ENCODE assay signal across 8 cellular contexts in genomic region chr10:112115781-112116385, GRCh38.
DNase-seq lines count a peak whose midpoint lies in the region; ATAC-seq and TF ChIP-seq lines count a peak whose summit lies in the region.

No MANE protein-coding gene starts in this region.

- H3K4me3 ChIP-seq in astrocyte of the spinal cord (ENCODE audit: low read depth, low read length): no peak overlapping the region
- H3K4me3 ChIP-seq in right lobe of liver: no peak overlapping the region
- H3K4me3 ChIP-seq in testis: no peak overlapping the region

- no peak for TF ChIP-seq POLR2A in right lobe of liver (IDR thresholded peaks at IDR 0.05)
- no peak for TF ChIP-seq POLR2A in testis (IDR thresholded peaks at IDR 0.05)

- H3K9me3 ChIP-seq in right lobe of liver (no peaks in the 10 kb centered on the region), testis (no peaks in the 10 kb centered on the region)

- TF ChIP-seq CTCF in astrocyte of the spinal cord (IDR thresholded peaks at IDR 0.05; ENCODE audit: low read depth, low read length) (peak; percentile 61), right lobe of liver (IDR thresholded peaks at IDR 0.05) (peak; percentile 68 to 85 (median 82)), testis (IDR thresholded peaks at IDR 0.05) (peak in 2 of 3 experiments; percentile 34 to 67)

- intact Hi-C loops in right lobe of liver (cut with DNase I): no loop called here
- intact Hi-C loops in testis (cut with DNase I; ENCODE audit: low total_unique reads): no loop called here

- ATAC-seq in GM19372 (IDR thresholded peaks at IDR 0.05; ENCODE audit: low read depth, unreplicated experiment) (peak; percentile 96), HG03520 (IDR thresholded peaks at IDR 0.05; ENCODE audit: unreplicated experiment) (peak; percentile 89), right lobe of liver (peak; percentile 93 to 95 (median 94))

- no peaks in the 10 kb centered on the region for H3K36me3 ChIP-seq in right lobe of liver
- H3K36me3 ChIP-seq in testis (ENCODE audit: low read depth, missing control alignments): no peaks in the 10 kb centered on the region

- H3K27ac ChIP-seq in right lobe of liver (no peak overlapping the region), testis (no peak overlapping the region)

- no peaks in the 10 kb centered on the region for H3K4me1 ChIP-seq in right lobe of liver
- H3K4me1 ChIP-seq in testis: no peaks in the 10 kb centered on the region

- DNase-seq in DMS153 treated with DMSO at 0.1 percent for 48 hours (lab: John Stamatoyannopoulos, UW; ENCODE audit: unreplicated experiment): peak; percentile 3
- DNase-seq in SK-MEL-5 (ENCODE audit: low read depth, low spot score): peak; percentile 52
- no peak for DNase-seq in astrocyte of the spinal cord (ENCODE audit: low read depth, low spot score)
- peak in 1 of 3 donors; percentile 43 for DNase-seq in right lobe of liver
- DNase-seq in testis: peak; percentile 65
- no peak for DNase-seq in ureter (ENCODE audit: low spot score)

- in situ Hi-C loops in SK-MEL-5 (cut with HindIII; ENCODE audit: low pct_unique_long_range_greater_than_20kb, low sequenced_read_pairs) (no loop called here), astrocyte of the spinal cord (cut with HindIII; ENCODE audit: low sequenced_read_pairs) (no loop called here)

- 49% methylated on average over 6 of the region's 12 CpGs for WGBS in right lobe of liver (ENCODE audit: insufficient coverage, low coverage, low lambda C conversion rate, missing lambda C conversion rate)
- WGBS in testis, 2 donors: 56 to 61% methylated on average over 12 of the region's 12 CpGs

- no peaks in the 10 kb centered on the region for H3K27me3 ChIP-seq in right lobe of liver
- H3K27me3 ChIP-seq in testis: no peaks in the 10 kb centered on the region

Comparison
In these comparisons a context has a peak if more than half of its experiments do, and no peak if none do; other contexts are left out.
1. DNase-seq: peak in DMS153 treated with DMSO at 0.1 percent for 48 hours (single experiment), SK-MEL-5 (single experiment) and testis (single experiment); none in astrocyte of the spinal cord (single experiment) and ureter (single experiment).
2. Peak in every context shown above with its lines, with median percentiles within 50 percentile points of each other: ATAC-seq and CTCF ChIP-seq.